8 cellular contexts compared by ENCODE assay signal in the genomic region with DNA sequence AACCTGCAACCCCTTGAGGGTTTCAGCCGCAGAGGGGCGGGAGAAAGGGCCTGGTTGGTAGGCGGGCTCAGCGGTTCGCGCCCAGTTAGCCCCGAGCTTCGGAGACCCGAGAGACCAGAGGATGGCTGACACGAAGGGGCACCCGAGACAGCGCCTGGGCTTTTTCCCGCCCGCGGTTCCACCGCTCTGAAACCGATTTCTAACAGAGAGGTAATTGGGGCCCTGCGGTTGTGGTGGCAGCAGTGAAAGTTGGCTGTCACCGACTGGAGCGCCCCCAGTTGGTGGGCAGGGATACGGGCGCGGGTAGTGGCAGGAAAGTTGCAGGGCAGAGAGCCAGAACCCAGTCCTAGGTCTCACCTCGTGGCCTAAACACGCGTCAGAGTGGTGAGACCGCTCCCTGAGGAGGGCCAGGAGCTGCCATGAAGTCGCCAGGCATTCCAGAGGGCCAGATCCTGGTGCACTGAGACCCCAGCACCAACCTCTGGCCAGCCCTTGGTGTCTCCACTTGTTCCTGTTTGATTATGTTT. TPM values are rescaled to one million over a fixed set of nuclear protein-coding genes. Genes with fewer than 3 reads are reported as not detected.
DNase-seq lines count a peak whose midpoint lies in the region; ATAC-seq and TF ChIP-seq lines count a peak whose summit lies in the region.

No MANE protein-coding gene starts in this region.

- peak; percentile 74 for DNase-seq in DMS53 treated with DMSO at 0.1 percent for 48 hours (lab: John Stamatoyannopoulos, UW; ENCODE audit: unreplicated experiment)
- DNase-seq in Kasumi-1 (lab: John Stamatoyannopoulos, UW): peak; percentile 64 to 66
- peak; percentile 76 for DNase-seq in activated gamma-delta T cell treated with anti-CD3 and anti-CD28 coated beads, Interleukin-2, amount 50 U/mL, for 16 hours (ENCODE audit: low read depth)
- DNase-seq in germinal center (ENCODE audit: low spot score): peak; percentile 62
- DNase-seq in ovary: peak; percentile 75 to 82 (median 82)
- peak; percentile 77 to 92 for DNase-seq in tibial artery

- peak in 2 of 3 donors; percentile 80 to 88 for TF ChIP-seq CTCF in ovary (IDR thresholded peaks at IDR 0.05)
- peak; percentile 75 to 80 for TF ChIP-seq CTCF in tibial artery (IDR thresholded peaks at IDR 0.05)

- H3K27ac ChIP-seq in ovary (peak overlapping the region; percentile 72 to 73), tibial artery (peak overlapping the region; percentile 88 to 89)

- peak; percentile 55 for ATAC-seq in GM21737 (IDR thresholded peaks at IDR 0.05; ENCODE audit: unreplicated experiment)

- no peaks in the 10 kb centered on the region for H3K27me3 ChIP-seq in ovary
- H3K27me3 ChIP-seq in tibial artery: no peaks in the 10 kb centered on the region

- H3K4me1 ChIP-seq in ovary (ENCODE audit: insufficient read depth) (peaks cover 1% of the 10 kb centered on the region), tibial artery (peaks cover 0 to 22% (median 13%) of the 10 kb centered on the region in 4 donors)

- TF ChIP-seq POLR2A in Raji (IDR thresholded peaks at IDR 0.05; ENCODE audit: insufficient read depth, low read depth, low read length) (peak; percentile 69), ovary (IDR thresholded peaks at IDR 0.05) (peak; percentile 9)

- no peaks in the 10 kb centered on the region for H3K9me3 ChIP-seq in ovary
- H3K9me3 ChIP-seq in tibial artery: no peaks in the 10 kb centered on the region

- 1% methylated on average over 25 to 28 of the region's 28 CpGs for WGBS in ovary, 3 donors

- intact Hi-C loops in ovary (cut with DNase I) (no loop called here), tibial artery (cut with DNase I; ENCODE audit: low total_unique reads) (loop anchor here (10.0 kb wide), 1 partner anchor 263 kb away; a partner anchor contains a TSS)

- TF ChIP-seq EP300 in ovary (IDR thresholded peaks at IDR 0.05): no peak

- H3K4me3 ChIP-seq in ovary: peak overlapping the region; percentile 57
- peak overlapping the region; percentile 54 to 68 for H3K4me3 ChIP-seq in tibial artery

- H3K36me3 ChIP-seq in ovary: no peaks in the 10 kb centered on the region
- peaks cover 0 to 19% (median 16%) of the 10 kb centered on the region in 3 donors for H3K36me3 ChIP-seq in tibial artery

RNA-seq across cellular contexts. Expression of a gene that starts 0.6 kb away (rescaled TPM):
- total RNA-seq in ovary: 1 to 10 TPM; 2.2 to 7.2 (median 5.5) TPM
- 1 to 10 TPM; 4.7 to 4.9 TPM for polyA plus RNA-seq in ovary

RNA-seq across cellular contexts. Expression of a gene that starts 14.8 kb away (rescaled TPM):
- 100 to 1,000 TPM; 433 to 587 (median 484) TPM for total RNA-seq in ovary
- 100 to 1,000 TPM; 254 to 981 TPM for polyA plus RNA-seq in ovary

RNA-seq across cellular contexts. Expression of a gene that starts 22.7 kb away (rescaled TPM):
- total RNA-seq in ovary: under 1 TPM in 5 of 7 donors, not detected in 2; 0.07 to 0.36 (median 0.18) TPM
- polyA plus RNA-seq in ovary: under 1 TPM in 1 of 2 donors, not detected in 1; 0.39 TPM

RNA-seq across cellular contexts. Expression of a gene that starts 23.0 kb away (rescaled TPM):
- total RNA-seq in ovary: 10 to 100 TPM in 6 of 7 donors, 1 to 10 TPM in 1; 9.1 to 20.7 (median 14.1) TPM
- polyA plus RNA-seq in ovary: 10 to 100 TPM in 1 of 2 donors, 1 to 10 TPM in 1; 7.2 to 12.3 TPM

RNA-seq across cellular contexts. Expression of a gene that starts 31.1 kb away (rescaled TPM):
- total RNA-seq in ovary: 100 to 1,000 TPM in 5 of 7 donors, 10 to 100 TPM in 2; 56.9 to 389 (median 260) TPM
- polyA plus RNA-seq in ovary: 100 to 1,000 TPM; 175 to 711 TPM

Comparison
In these comparisons a context has a peak if more than half of its experiments do, and no peak if none do; other contexts are left out.
1. Peak in every context shown above with its lines: DNase-seq, ATAC-seq, H3K4me3 ChIP-seq and H3K27ac ChIP-seq.